Comparison of ENCODE assay signal across 13 cellular contexts in genomic region chr6:40695114-40695513, GRCh38.
DNase-seq lines count a peak whose midpoint lies in the region; ATAC-seq, FAIRE-seq and TF ChIP-seq lines count a peak whose summit lies in the region.
"Had no signal": no experiment of that assay in that cellular context is flagged by ENCODE, and none has a peak within 500 bp of the region (broad histone marks: within the 10 kb centered on the region; RNA-seq: fewer than 3 reads in every experiment).

No MANE protein-coding gene starts in this region.

- FAIRE-seq in A549 (lab: Jason Lieb, UNC) (no peak), bronchial epithelial cell (lab: Jason Lieb, UNC) (no peak)

- H3K27me3 ChIP-seq in bronchial epithelial cell (ENCODE audit: control insufficient read depth, insufficient read depth, low read length) (no peaks in the 10 kb centered on the region), vagina (no peaks in the 10 kb centered on the region)
- H3K27me3 ChIP-seq: adrenal gland had no signal

- ATAC-seq in A549 (peak; percentile 54 to 73; a peak in 3 of 6 replicates), GM19395 (IDR thresholded peaks at IDR 0.05; ENCODE audit: unreplicated experiment) (no peak)
- ATAC-seq: stimulated activated memory B cell treated with anti-CD40 and anti-IgM and Interleukin-4, amounts not matched to agents 10 μg/mL and 1 μg/mL and 100 μg/mL, for 72 hours had no signal

- WGBS in A549 (ENCODE audit: missing lambda C conversion rate), result 0% methylated on average over 2 of the region's 2 CpGs

- TF ChIP-seq RAD21 in A549 (conservative IDR thresholded peaks at IDR 0.05 in 1 of 2, IDR thresholded peaks at IDR 0.05 in 1 of 2), result no peak

- TF ChIP-seq CTCF in A549 (IDR thresholded peaks at IDR 0.05) (no peak), bronchial epithelial cell (IDR thresholded peaks at IDR 0.05; ENCODE audit: insufficient read depth, low read length, severe bottlenecking) (no peak), vagina (IDR thresholded peaks at IDR 0.05) (no peak)

- H3K4me2 ChIP-seq in A549, result no peak overlapping the region

- POLR2A ChIA-PET in A549 (lab: Yijun Ruan, JAX), result no interaction called here

- no peaks in the 10 kb centered on the region for H3K36me3 Mint-ChIP-seq in activated CD4-positive, alpha-beta T cell treated with anti-CD3 and anti-CD28 coated beads, Interleukin-2, amount 10 ng/mL, durations not matched to agents 24 days and 14 days (ENCODE audit: low read depth)
- H3K36me3 Mint-ChIP-seq: stimulated activated memory B cell treated with anti-CD40 and anti-IgM and Interleukin-4, amounts not matched to agents 10 μg/mL and 1 μg/mL and 100 μg/mL, for 72 hours had no signal

- H3K27ac Mint-ChIP-seq in activated CD4-positive, alpha-beta T cell treated with anti-CD3 and anti-CD28 coated beads, Interleukin-2, amount 10 ng/mL, durations not matched to agents 24 days and 14 days, result no peak overlapping the region
- H3K27ac Mint-ChIP-seq: stimulated activated memory B cell treated with anti-CD40 and anti-IgM and Interleukin-4, amounts not matched to agents 10 μg/mL and 1 μg/mL and 100 μg/mL, for 72 hours had no signal

- no peak for TF ChIP-seq EP300 in A549 (IDR thresholded peaks at IDR 0.05)

- no peaks in the 10 kb centered on the region for H3K36me3 ChIP-seq in bronchial epithelial cell (ENCODE audit: control insufficient read depth, insufficient read depth, low read length)
- no peaks in the 10 kb centered on the region for H3K36me3 ChIP-seq in vagina
- H3K36me3 ChIP-seq: adrenal gland had no signal

- TF ChIP-seq POLR2A in A549 (IDR thresholded peaks at IDR 0.05; ENCODE audit: low read length) (no peak), vagina (IDR thresholded peaks at IDR 0.05) (no peak)

- no peak overlapping the region for H3K4me3 ChIP-seq in A549
- no peak overlapping the region for H3K4me3 ChIP-seq in bronchial epithelial cell (ENCODE audit: low read depth, low read length)
- no peak overlapping the region for H3K4me3 ChIP-seq in vagina
- H3K4me3 ChIP-seq: adrenal gland had no signal

- H3K9me3 ChIP-seq in A549 (no peaks in the 10 kb centered on the region), vagina (no peaks in the 10 kb centered on the region)
- H3K9me3 ChIP-seq: adrenal gland had no signal

- H3K27me3 Mint-ChIP-seq in activated CD4-positive, alpha-beta T cell treated with anti-CD3 and anti-CD28 coated beads, Interleukin-2, amount 10 ng/mL, durations not matched to agents 24 days and 14 days, result peaks cover 2% of the 10 kb centered on the region

- intact Hi-C loops in activated CD4-positive, alpha-beta T cell treated with anti-CD3 and anti-CD28 coated beads, Interleukin-2, amount 10 ng/mL, durations not matched to agents 24 days and 14 days (cut with micrococcal nuclease), result no loop called here
- intact Hi-C loops in vagina (cut with DNase I), result no loop called here

- CTCF ChIA-PET in A549 (lab: Yijun Ruan, JAX), result no interaction called here

- H3K4me1 Mint-ChIP-seq in activated CD4-positive, alpha-beta T cell treated with anti-CD3 and anti-CD28 coated beads, Interleukin-2, amount 10 ng/mL, durations not matched to agents 24 days and 14 days, result no peaks in the 10 kb centered on the region
- H3K4me1 Mint-ChIP-seq: stimulated activated memory B cell treated with anti-CD40 and anti-IgM and Interleukin-4, amounts not matched to agents 10 μg/mL and 1 μg/mL and 100 μg/mL, for 72 hours had no signal

- H3K4me1 ChIP-seq in A549, result no peaks in the 10 kb centered on the region
- no peaks in the 10 kb centered on the region for H3K4me1 ChIP-seq in vagina
- H3K4me1 ChIP-seq: adrenal gland had no signal

- peak in 1 of 2 experiments; percentile 6 for DNase-seq in A549 (ENCODE audit: low read depth in 1 of 2, low spot score in 1 of 2)
- DNase-seq in ELF-1 (ENCODE audit: low read depth, low spot score), result peak; percentile 28
- peak; percentile 69 for DNase-seq in NCI-H69 (lab: John Stamatoyannopoulos, UW)
- DNase-seq in bronchial epithelial cell (ENCODE audit: low read depth), result peak; percentile 21
- DNase-seq in GDM1 (lab: John Stamatoyannopoulos, UW), result no peak
- no peak for DNase-seq in activated CD4-positive, alpha-beta T cell treated with anti-CD3 and anti-CD28 coated beads, Interleukin-2, amount 10 ng/mL, durations not matched to agents 24 days and 14 days
- DNase-seq in vagina (ENCODE audit: extremely low spot score in 2 of 2), result no peak
- DNase-seq: KBM-7, NCI-H2081 treated with DMSO at 0.1 percent for 48 hours, Right ventricle myocardium superior had no signal

- H3K9me3 Mint-ChIP-seq in activated CD4-positive, alpha-beta T cell treated with anti-CD3 and anti-CD28 coated beads, Interleukin-2, amount 10 ng/mL, durations not matched to agents 24 days and 14 days, result no peaks in the 10 kb centered on the region
- H3K9me3 Mint-ChIP-seq: stimulated activated memory B cell treated with anti-CD40 and anti-IgM and Interleukin-4, amounts not matched to agents 10 μg/mL and 1 μg/mL and 100 μg/mL, for 72 hours had no signal

- H3K4me3 Mint-ChIP-seq in activated CD4-positive, alpha-beta T cell treated with anti-CD3 and anti-CD28 coated beads, Interleukin-2, amount 10 ng/mL, durations not matched to agents 24 days and 14 days, result no peak overlapping the region
- H3K4me3 Mint-ChIP-seq: stimulated activated memory B cell treated with anti-CD40 and anti-IgM and Interleukin-4, amounts not matched to agents 10 μg/mL and 1 μg/mL and 100 μg/mL, for 72 hours had no signal

- no peak overlapping the region for H3K27ac ChIP-seq in A549
- H3K27ac ChIP-seq in vagina, result no peak overlapping the region
- H3K27ac ChIP-seq: adrenal gland had no signal

TF ChIP-seq in A549, 52 proteins besides CTCF, POLR2A, EP300 and RAD21 (continues in another document):
- TF ChIP-seq FOSL2 (IDR thresholded peaks at IDR 0.05) (no peak), FOSL2 (CRISPR knock-in tag; IDR thresholded peaks at IDR 0.05) (no peak), JUNB (IDR thresholded peaks at IDR 0.05) (no peak), HOXA7 (CRISPR knock-in tag; IDR thresholded peaks at IDR 0.05) (no peak), SREBF2 (IDR thresholded peaks at IDR 0.05) (no peak), MAFK (IDR thresholded peaks at IDR 0.05; ENCODE audit: partially characterized antibody) (no peak), EHMT2 (IDR thresholded peaks at IDR 0.05; ENCODE audit: low read depth) (no peak), FOXS1 (CRISPR knock-in tag; IDR thresholded peaks at IDR 0.05) (no peak), POLR2AphosphoS2 (conservative IDR thresholded peaks at IDR 0.05; ENCODE audit: low read length) (no peak), E2F6 (IDR thresholded peaks at IDR 0.05; ENCODE audit: borderline replicate concordance, low read depth) (no peak), CBX8 (IDR thresholded peaks at IDR 0.05) (no peak), KDM1A (IDR thresholded peaks at IDR 0.05; ENCODE audit: low read depth) (no peak), ELK1 (IDR thresholded peaks at IDR 0.05; ENCODE audit: low read depth, low read length) (no peak), MAZ (IDR thresholded peaks at IDR 0.05; ENCODE audit: borderline replicate concordance, low read depth, low read length) (no peak), ZC3H11A (IDR thresholded peaks at IDR 0.05) (no peak), BCL3 (IDR thresholded peaks at IDR 0.05) (no peak)
- TF ChIP-seq, protein P1, sequence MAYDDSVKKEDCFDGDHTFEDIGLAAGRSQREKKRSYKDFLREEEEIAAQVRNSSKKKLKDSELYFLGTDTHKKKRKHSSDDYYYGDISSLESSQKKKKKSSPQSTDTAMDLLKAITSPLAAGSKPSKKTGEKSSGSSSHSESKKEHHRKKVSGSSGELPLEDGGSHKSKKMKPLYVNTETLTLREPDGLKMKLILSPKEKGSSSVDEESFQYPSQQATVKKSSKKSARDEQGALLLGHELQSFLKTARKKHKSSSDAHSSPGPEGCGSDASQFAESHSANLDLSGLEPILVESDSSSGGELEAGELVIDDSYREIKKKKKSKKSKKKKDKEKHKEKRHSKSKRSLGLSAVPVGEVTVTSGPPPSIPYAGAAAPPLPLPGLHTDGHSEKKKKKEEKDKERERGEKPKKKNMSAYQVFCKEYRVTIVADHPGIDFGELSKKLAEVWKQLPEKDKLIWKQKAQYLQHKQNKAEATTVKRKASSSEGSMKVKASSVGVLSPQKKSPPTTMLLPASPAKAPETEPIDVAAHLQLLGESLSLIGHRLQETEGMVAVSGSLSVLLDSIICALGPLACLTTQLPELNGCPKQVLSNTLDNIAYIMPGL (CRISPR knock-in tag; IDR thresholded peaks at IDR 0.05; ENCODE audit: borderline replicate concordance), result no peak
- TF ChIP-seq, protein P2, sequence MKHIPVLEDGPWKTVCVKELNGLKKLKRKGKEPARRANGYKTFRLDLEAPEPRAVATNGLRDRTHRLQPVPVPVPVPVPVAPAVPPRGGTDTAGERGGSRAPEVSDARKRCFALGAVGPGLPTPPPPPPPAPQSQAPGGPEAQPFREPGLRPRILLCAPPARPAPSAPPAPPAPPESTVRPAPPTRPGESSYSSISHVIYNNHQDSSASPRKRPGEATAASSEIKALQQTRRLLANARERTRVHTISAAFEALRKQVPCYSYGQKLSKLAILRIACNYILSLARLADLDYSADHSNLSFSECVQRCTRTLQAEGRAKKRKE (CRISPR knock-in tag; IDR thresholded peaks at IDR 0.05; ENCODE audit: low read depth), result no peak

Comparison
In these comparisons a context has a peak if more than half of its experiments do, and no peak if none do; other contexts are left out.
1. DNase-seq: peak in ELF-1 (single experiment), NCI-H69 (single experiment) and bronchial epithelial cell (single experiment); none in GDM1 (single experiment), activated CD4-positive, alpha-beta T cell treated with anti-CD3 and anti-CD28 coated beads, Interleukin-2, amount 10 ng/mL, durations not matched to agents 24 days and 14 days (single experiment) and vagina (0 of 2).